ENCODE assay signal across 16 cellular contexts in the genomic region with DNA sequence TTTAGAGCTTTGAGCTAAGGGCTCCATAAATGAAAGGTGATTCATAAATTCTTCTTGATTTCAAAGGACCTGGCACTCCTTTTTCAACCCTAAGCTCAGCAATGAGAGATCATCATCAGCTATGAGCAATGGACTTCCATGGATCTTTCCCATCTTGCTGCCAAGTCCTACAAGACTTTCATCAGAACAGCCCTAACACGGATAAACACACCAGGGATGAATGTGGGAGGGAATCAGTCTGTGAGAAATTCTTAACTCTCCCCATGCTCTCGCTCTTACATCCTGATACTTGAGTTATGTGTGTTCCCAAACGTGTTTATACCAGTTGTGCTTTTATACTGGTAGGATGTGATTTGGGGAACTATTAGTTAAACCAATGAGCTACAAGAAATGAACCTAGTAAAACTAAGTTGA. TPM values are rescaled to one million over a fixed set of nuclear protein-coding genes. Genes with fewer than 3 reads are reported as not detected.
DNase-seq lines count a peak whose midpoint lies in the region; ATAC-seq and TF ChIP-seq lines count a peak whose summit lies in the region.
"Had no signal": no experiment of that assay in that cellular context is flagged by ENCODE, and none has a peak within 500 bp of the region (broad histone marks: within the 10 kb centered on the region; RNA-seq: fewer than 3 reads in every experiment).

No MANE protein-coding gene starts in this region.

- H3K27me3 ChIP-seq in psoas muscle (ENCODE audit: insufficient read depth in 3 of 3, low read length in 2 of 3) (no peaks in the 10 kb centered on the region), suprapubic skin (no peaks in the 10 kb centered on the region)
- H3K27me3 ChIP-seq: thyroid gland had no signal

- TF ChIP-seq POLR2A in suprapubic skin (IDR thresholded peaks at IDR 0.05): no peak

- intact Hi-C loops in psoas muscle (cut with DNase I): no loop called here

- 56 to 61% (median 56%) methylated on average over 3 of the region's 3 CpGs for WGBS in psoas muscle, 3 donors
- WGBS in suprapubic skin: 52% methylated on average over 3 of the region's 3 CpGs

- no peak for TF ChIP-seq CTCF in psoas muscle (IDR thresholded peaks at IDR 0.05)
- no peak for TF ChIP-seq CTCF in suprapubic skin (IDR thresholded peaks at IDR 0.05)

- H3K4me1 ChIP-seq in psoas muscle: no peaks in the 10 kb centered on the region
- H3K4me1 ChIP-seq in suprapubic skin: peaks cover 18% of the 10 kb centered on the region
- H3K4me1 ChIP-seq: thyroid gland had no signal

- peak; percentile 83 for DNase-seq in AG20443 (ENCODE audit: low spot score)
- peak; percentile 26 for DNase-seq in RPMI7951 (ENCODE audit: low read depth)
- no peak for DNase-seq in psoas muscle
- DNase-seq in suprapubic skin (ENCODE audit: low spot score in 2 of 2): no peak
- DNase-seq in DMS 273 (lab: John Stamatoyannopoulos, UW; ENCODE audit: unreplicated experiment): no peak
- no peak for DNase-seq in substantia nigra (lab: John Stamatoyannopoulos, UW)
- DNase-seq: activated CD4-positive, alpha-beta T cell treated with anti-CD3 and anti-CD28 coated beads, Interleukin-2, amount 50 U/mL, for 48 hours; activated gamma-delta T cell treated with Interleukin-2 at 50 U/mL for 16 hours; CD4-positive, alpha-beta T cell; cortex of kidney; hippocampal formation; NCI-H1930; NK-92 treated with Interleukin-12 subunit alpha and Interleukin-12 subunit beta, amount 100 ng/mL, for 24 hours; thyroid gland had no signal

- H3K9me3 ChIP-seq in psoas muscle (no peaks in the 10 kb centered on the region), suprapubic skin (no peaks in the 10 kb centered on the region)
- H3K9me3 ChIP-seq: thyroid gland had no signal

- ATAC-seq in esophagus mucosa: peak; percentile 28
- no peak for ATAC-seq in psoas muscle
- ATAC-seq in HG03280 (IDR thresholded peaks at IDR 0.05; ENCODE audit: unreplicated experiment): no peak

- TF ChIP-seq EP300 in suprapubic skin (IDR thresholded peaks at IDR 0.05): no peak

- no peak overlapping the region for H3K4me3 ChIP-seq in psoas muscle
- no peak overlapping the region for H3K4me3 ChIP-seq in suprapubic skin
- H3K4me3 ChIP-seq: thyroid gland had no signal

- H3K36me3 ChIP-seq in psoas muscle (ENCODE audit: insufficient read depth in 1 of 2, low read depth in 1 of 2) (peaks cover 0 to 22% of the 10 kb centered on the region in 2 donors), suprapubic skin (peaks cover 7% of the 10 kb centered on the region)

- H3K27ac ChIP-seq in psoas muscle: peak overlapping the region; percentile 36
- no peak overlapping the region for H3K27ac ChIP-seq in suprapubic skin
- no peak overlapping the region for H3K27ac ChIP-seq in substantia nigra (ENCODE audit: low read depth, low read length, poor library complexity, severe bottlenecking)
- H3K27ac ChIP-seq: thyroid gland had no signal

RNA-seq across cellular contexts. Expression of gene RPL26L1, which starts 5.4 kb away (rescaled TPM):
- 97.3 and 97.4 TPM in 2 replicates for total RNA-seq in RPMI7951 (2014; rRNA removed; shearing (Covaris generic))
- total RNA-seq in esophagus mucosa (40.9 TPM), psoas muscle (10 to 100 TPM; 21.5 to 31.4 (median 27.7) TPM), suprapubic skin (10 to 100 TPM; 14.2 to 30.7 (median 21.9) TPM)
- polyA plus RNA-seq in psoas muscle: 10 to 100 TPM; 33.3 to 80.9 (median 50.7) TPM

RNA-seq across cellular contexts. Expression of gene ATP6V0E1, which starts 29.8 kb away (rescaled TPM):
- 96.0 and 115 TPM in 2 replicates for total RNA-seq in RPMI7951 (2014; rRNA removed; shearing (Covaris generic))
- 121 TPM for total RNA-seq in esophagus mucosa
- 100 to 1,000 TPM in 3 of 4 donors, 10 to 100 TPM in 1; 97.8 to 176 (median 147) TPM for total RNA-seq in psoas muscle
- polyA plus RNA-seq in psoas muscle: 100 to 1,000 TPM; 156 to 319 (median 201) TPM
- 10 to 100 TPM; 73.7 to 91.3 (median 82.1) TPM for total RNA-seq in suprapubic skin

Comparison
In these comparisons a context has a peak if more than half of its experiments do, and no peak if none do; other contexts are left out.
1. DNase-seq: peak in AG20443 (single experiment) and RPMI7951 (single experiment); none in psoas muscle (0 of 2), suprapubic skin (0 of 2), DMS 273 (single experiment) and substantia nigra (0 of 49).